Comparison of ENCODE assay signal across 8 cellular contexts in genomic region chr17:47279062-47279801, GRCh38. TPM values are rescaled to one million over a fixed set of nuclear protein-coding genes. Genes with fewer than 3 reads are reported as not detected.
DNase-seq lines count a peak whose midpoint lies in the region; ATAC-seq and TF ChIP-seq lines count a peak whose summit lies in the region.

No MANE protein-coding gene starts in this region.

- POLR2A ChIA-PET in Caco-2 (lab: Charles Lee) = no interaction called here

- H3K27me3 Mint-ChIP-seq in Caco-2 (ENCODE audit: insufficient read depth, unreplicated experiment) = no peaks in the 10 kb centered on the region

- H3K4me1 ChIP-seq in psoas muscle = peaks cover 48% of the 10 kb centered on the region
- peaks cover 7% of the 10 kb centered on the region; the same call in 1 of the 2 replicates for H3K4me1 ChIP-seq in Caco-2

- WGBS in psoas muscle, 3 donors = 37 to 54% (median 41%) methylated on average over 10 of the region's 10 CpGs

- H3K36me3 ChIP-seq in psoas muscle (ENCODE audit: insufficient read depth in 1 of 2, low read depth in 1 of 2) (no peaks in the 10 kb centered on the region), WERI-Rb-1 (no peaks in the 10 kb centered on the region), Caco-2 (ENCODE audit: control insufficient read depth, insufficient read depth, low read length) (no peaks in the 10 kb centered on the region)

- H3K4me3 Mint-ChIP-seq in Caco-2 (ENCODE audit: unreplicated experiment) = no peak overlapping the region

- TF ChIP-seq CTCF in fibroblast of villous mesenchyme (IDR thresholded peaks at IDR 0.05; ENCODE audit: insufficient read depth, low read depth, low read length) (peak; percentile 32), psoas muscle (IDR thresholded peaks at IDR 0.05) (no peak), WERI-Rb-1 (IDR thresholded peaks at IDR 0.05; ENCODE audit: low read depth, low read length) (no peak), Caco-2 (IDR thresholded peaks at IDR 0.05; ENCODE audit: insufficient read depth in 1 of 2, low read depth in 1 of 2, low read length in 1 of 2, severe bottlenecking in 1 of 2, unreplicated experiment in 1 of 2) (no peak)

- intact Hi-C loops in psoas muscle (cut with DNase I) (no loop called here), Caco-2 (cut with micrococcal nuclease; ENCODE audit: unreplicated experiment) (no loop called here)

- no peaks in the 10 kb centered on the region for H3K9me3 Mint-ChIP-seq in Caco-2 (ENCODE audit: unreplicated experiment)

- BruUV-seq in Caco-2 (replicated peaks; lab: Mats Ljungman, UMichigan) = no TSS peak

- H3K27ac Mint-ChIP-seq in Caco-2 (ENCODE audit: unreplicated experiment) = no peak overlapping the region

- H3K27ac ChIP-seq in psoas muscle (peak overlapping the region; percentile 73), WERI-Rb-1 (no peak overlapping the region)

- no peak overlapping the region for H3K4me3 ChIP-seq in fibroblast of villous mesenchyme (ENCODE audit: low read depth, low read length)
- peak overlapping the region; percentile 23 for H3K4me3 ChIP-seq in psoas muscle
- no peak overlapping the region for H3K4me3 ChIP-seq in WERI-Rb-1 (ENCODE audit: low read depth, low read length)
- H3K4me3 ChIP-seq in Caco-2 (ENCODE audit: low read depth, low read length) = no peak overlapping the region

- DNase-seq in SIG-M5 treated with dmso at 0.1 percent for 504 hours (lab: John Stamatoyannopoulos, UW; ENCODE audit: unreplicated experiment) (peak; percentile 91), fibroblast of villous mesenchyme (ENCODE audit: low read depth) (peak; percentile 99), psoas muscle (peak; percentile 72 to 82), WERI-Rb-1 (no peak), HuH-7.5 (ENCODE audit: low spot score) (no peak), Caco-2 (no peak)

- H3K9me3 ChIP-seq in psoas muscle (no peaks in the 10 kb centered on the region), WERI-Rb-1 (ENCODE audit: severe bottlenecking) (no peaks in the 10 kb centered on the region), Caco-2 (no peaks in the 10 kb centered on the region)

- peaks cover 11% of the 10 kb centered on the region for H3K4me1 Mint-ChIP-seq in Caco-2 (ENCODE audit: low read depth, unreplicated experiment)

- H3K36me3 Mint-ChIP-seq in Caco-2 (ENCODE audit: insufficient read depth, unreplicated experiment) = peaks cover 7% of the 10 kb centered on the region

- CTCF ChIA-PET in Caco-2 (lab: Charles Lee) = no interaction called here

- peak; percentile 58 for ATAC-seq in GM18867 (IDR thresholded peaks at IDR 0.05; ENCODE audit: unreplicated experiment)
- peak; percentile 65 for ATAC-seq in HG02973 (IDR thresholded peaks at IDR 0.05; ENCODE audit: unreplicated experiment)
- ATAC-seq in psoas muscle = peak; percentile 68 to 80 (median 72)

- H3K27me3 ChIP-seq in psoas muscle (ENCODE audit: insufficient read depth in 3 of 3, low read length in 2 of 3) (no peaks in the 10 kb centered on the region), WERI-Rb-1 (ENCODE audit: insufficient read depth, low read depth, severe bottlenecking) (no peaks in the 10 kb centered on the region), Caco-2 (replicated peaks; ENCODE audit: control insufficient read depth, insufficient read depth, low read length) (no peaks in the 10 kb centered on the region)

RNA-seq across cellular contexts. Expression of gene ITGB3, which starts 25.6 kb away (rescaled TPM):
- total RNA-seq in fibroblast of villous mesenchyme (79.9 and 95.0 TPM in 2 replicates), psoas muscle (1 to 10 TPM; 1.1 to 3.9 (median 2.2) TPM), Caco-2 (2022) (0.48 and 1.2 TPM in 2 replicates)
- 1 to 10 TPM in 1 of 3 donors, under 1 TPM in 2; 0.32 to 5.4 (median 0.77) TPM for polyA plus RNA-seq in psoas muscle

RNA-seq across cellular contexts. Expression of gene EFCAB13, which starts 44.5 kb away (rescaled TPM):
- 3.9 and 7.7 TPM in 2 replicates for total RNA-seq in fibroblast of villous mesenchyme
- total RNA-seq in psoas muscle = 1 to 10 TPM in 1 of 4 donors, under 1 TPM in 3; 0.37 to 2.2 (median 0.83) TPM
- polyA plus RNA-seq in psoas muscle = under 1 TPM; 0.32 to 0.77 (median 0.55) TPM
- total RNA-seq in Caco-2 (2022) = 5.1 and 6.4 TPM in 2 replicates

Comparison
In these comparisons a context has a peak if more than half of its experiments do, and no peak if none do; other contexts are left out.
1. DNase-seq: peak in SIG-M5 treated with dmso at 0.1 percent for 504 hours (single experiment), fibroblast of villous mesenchyme (single experiment) and psoas muscle (2 of 2); none in WERI-Rb-1 (single experiment), HuH-7.5 (single experiment) and Caco-2 (0 of 2).
2. RNA of gene ITGB3, which starts 25.6 kb away (total RNA-seq): 79.9 to 95.0 TPM in fibroblast of villous mesenchyme; 1.1 to 3.9 TPM in psoas muscle and 0.48 to 1.2 TPM in Caco-2; every median in the first group is over 10 times any median in the second.
3. Peak in every context shown above with its lines, with median percentiles within 50 percentile points of each other: ATAC-seq.